In the genomic region with DNA sequence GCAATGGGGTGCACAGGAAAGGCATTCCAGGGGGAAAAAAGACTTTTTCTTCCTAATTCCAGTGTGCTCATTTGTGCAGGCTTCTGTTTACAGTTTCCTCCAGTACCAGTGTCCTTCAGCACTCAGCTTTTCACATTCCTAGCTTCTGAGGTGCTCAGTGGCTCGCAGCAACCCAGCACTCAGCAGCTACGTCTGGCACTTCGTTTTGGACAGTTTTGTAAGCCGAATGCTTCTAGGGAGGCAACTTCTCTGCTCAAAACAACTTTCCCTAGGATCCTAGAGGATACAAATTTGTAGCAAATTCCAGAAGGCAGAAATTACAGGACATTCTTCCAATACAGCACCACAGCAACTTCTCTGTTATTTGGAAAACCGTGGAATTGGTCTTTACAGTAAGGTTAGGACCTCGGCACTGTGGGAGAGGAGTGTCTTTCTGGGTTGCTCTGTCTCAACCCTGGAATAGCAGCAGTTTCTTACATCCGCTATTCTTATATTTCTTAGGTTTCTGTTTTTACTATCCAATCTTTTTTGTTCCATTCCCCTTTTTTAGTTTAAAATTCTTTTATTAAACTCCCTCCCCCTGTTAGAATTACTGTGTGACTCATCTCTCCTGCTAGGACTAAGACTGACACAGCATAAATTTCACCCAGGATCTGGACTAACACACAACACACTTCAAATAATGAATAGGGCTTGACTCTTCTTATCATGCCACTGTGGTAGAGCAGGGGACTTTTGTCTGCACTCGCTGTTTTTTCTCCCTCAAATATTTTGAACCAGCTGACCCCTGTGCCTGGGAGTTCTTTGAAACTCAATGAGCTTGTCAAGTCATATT, we compare ENCODE assay signal across 14 cellular contexts.
DNase-seq lines count a peak whose midpoint lies in the region; TF ChIP-seq lines count a peak whose summit lies in the region.
"Had no signal": no experiment of that assay in that cellular context is flagged by ENCODE, and none has a peak within 500 bp of the region (broad histone marks: within the 10 kb centered on the region; RNA-seq: fewer than 3 reads in every experiment).

No MANE protein-coding gene starts in this region.

- no peaks in the 10 kb centered on the region for H3K9me3 ChIP-seq in neural progenitor cell (ENCODE audit: low read depth)
- H3K9me3 ChIP-seq: SJCRH30 had no signal

- DNase-seq in COR-L47 (lab: John Stamatoyannopoulos, UW) = peak; percentile 4
- peak; percentile 18 for DNase-seq in M059J (ENCODE audit: low read depth)
- no peak for DNase-seq in chondrocyte (ENCODE audit: low spot score)
- DNase-seq in neural progenitor cell (ENCODE audit: low spot score) = peak; percentile 22
- no peak for DNase-seq in AG08395 (ENCODE audit: low spot score)
- no peak for DNase-seq in NCI-H446 (lab: John Stamatoyannopoulos, UW)
- DNase-seq in RWPE1 (ENCODE audit: low spot score) = no peak
- no peak for DNase-seq in COLO668 (lab: John Stamatoyannopoulos, UW; ENCODE audit: unreplicated experiment)
- DNase-seq: activated naive CD4-positive, alpha-beta T cell treated with Interleukin-2 at 50 U/mL for 16 hours; CD4-positive, CD25-positive, alpha-beta regulatory T cell; NCI-H1092; NCI-H524 treated with DMSO at 0.1 percent for 48 hours; SJCRH30; stimulated activated naive CD8-positive, alpha-beta T cell treated with anti-CD3 and anti-CD28 coated beads, Interleukin-15, amount 100 ng/mL, for 72 hours had no signal

- H3K79me2 ChIP-seq in neural progenitor cell (ENCODE audit: low read depth) = no peaks in the 10 kb centered on the region

- H3K27me3 Mint-ChIP-seq in chondrocyte (ENCODE audit: low read depth) (no peaks in the 10 kb centered on the region), neural progenitor cell (ENCODE audit: insufficient read depth, low read depth) (no peaks in the 10 kb centered on the region)
- H3K27me3 Mint-ChIP-seq: CD4-positive, CD25-positive, alpha-beta regulatory T cell; stimulated activated naive CD8-positive, alpha-beta T cell treated with anti-CD3 and anti-CD28 coated beads, Interleukin-15, amount 100 ng/mL, for 72 hours had no signal

- H3K36me3 Mint-ChIP-seq in chondrocyte (ENCODE audit: low read depth) (no peaks in the 10 kb centered on the region), neural progenitor cell (no peaks in the 10 kb centered on the region)
- H3K36me3 Mint-ChIP-seq: CD4-positive, CD25-positive, alpha-beta regulatory T cell had no signal

- no peaks in the 10 kb centered on the region for H3F3A ChIP-seq in neural progenitor cell (ENCODE audit: low read depth)

- H3K27me3 ChIP-seq in neural progenitor cell = no peaks in the 10 kb centered on the region
- H3K27me3 ChIP-seq: SJCRH30 had no signal

- H3K27ac Mint-ChIP-seq in chondrocyte (ENCODE audit: unreplicated experiment) = peak overlapping the region; percentile 29
- peak overlapping the region; percentile 87 for H3K27ac Mint-ChIP-seq in neural progenitor cell
- H3K27ac Mint-ChIP-seq: CD4-positive, CD25-positive, alpha-beta regulatory T cell; stimulated activated naive CD8-positive, alpha-beta T cell treated with anti-CD3 and anti-CD28 coated beads, Interleukin-15, amount 100 ng/mL, for 72 hours had no signal

- H3K36me3 ChIP-seq in neural progenitor cell = no peaks in the 10 kb centered on the region
- H3K36me3 ChIP-seq: SJCRH30 had no signal

- H3K9me3 Mint-ChIP-seq in chondrocyte (ENCODE audit: low read depth) = no peaks in the 10 kb centered on the region
- H3K9me3 Mint-ChIP-seq in neural progenitor cell = no peaks in the 10 kb centered on the region

- H3K4me3 ChIP-seq in neural progenitor cell = no peak overlapping the region
- H3K4me3 ChIP-seq: SJCRH30 had no signal

- no peak overlapping the region for H3K4me2 ChIP-seq in neural progenitor cell

- CTCF ChIA-PET in RWPE1 (lab: Yijun Ruan, JAX) = no interaction called here

- POLR2A ChIA-PET in RWPE1 (lab: Yijun Ruan, JAX; ENCODE audit: low non-redundant PET) = no interaction called here

- H3K4me3 Mint-ChIP-seq in chondrocyte (ENCODE audit: unreplicated experiment) = peak overlapping the region; percentile 20
- no peak overlapping the region for H3K4me3 Mint-ChIP-seq in neural progenitor cell
- H3K4me3 Mint-ChIP-seq: CD4-positive, CD25-positive, alpha-beta regulatory T cell; stimulated activated naive CD8-positive, alpha-beta T cell treated with anti-CD3 and anti-CD28 coated beads, Interleukin-15, amount 100 ng/mL, for 72 hours had no signal

- H2AFZ ChIP-seq in neural progenitor cell (replicated peaks) = peak overlapping the region; percentile 78

- H3K27ac ChIP-seq in neural progenitor cell (no peak overlapping the region), RWPE1 (no peak overlapping the region)
- H3K27ac ChIP-seq: SJCRH30 had no signal

- H3K9ac ChIP-seq in neural progenitor cell = no peak overlapping the region

- peaks cover 13% of the 10 kb centered on the region for H3K4me1 Mint-ChIP-seq in chondrocyte (ENCODE audit: low read depth)
- H3K4me1 Mint-ChIP-seq in neural progenitor cell = peaks cover 13% of the 10 kb centered on the region
- H3K4me1 Mint-ChIP-seq: CD4-positive, CD25-positive, alpha-beta regulatory T cell; stimulated activated naive CD8-positive, alpha-beta T cell treated with anti-CD3 and anti-CD28 coated beads, Interleukin-15, amount 100 ng/mL, for 72 hours had no signal

- H3K4me1 ChIP-seq in neural progenitor cell = no peaks in the 10 kb centered on the region
- H3K4me1 ChIP-seq: SJCRH30 had no signal

- no peak for TF ChIP-seq CTCF in chondrocyte (IDR thresholded peaks at IDR 0.05)
- no peak for TF ChIP-seq CTCF in neural progenitor cell (IDR thresholded peaks at IDR 0.05)
- TF ChIP-seq CTCF in RWPE1 (conservative IDR thresholded peaks at IDR 0.05; ENCODE audit: low read depth) = no peak

- H4K20me1 ChIP-seq in neural progenitor cell (ENCODE audit: low read depth) = no peaks in the 10 kb centered on the region

Comparison
In these comparisons a context has a peak if more than half of its experiments do, and no peak if none do; other contexts are left out.
1. DNase-seq: peak in COR-L47 (single experiment), M059J (single experiment) and neural progenitor cell (single experiment); none in chondrocyte (single experiment), AG08395 (single experiment), NCI-H446 (0 of 2), RWPE1 (single experiment) and COLO668 (single experiment).